1 cellular context compared by ENCODE assay signal in genomic region chr6:164404802-164405488, GRCh38.
TF ChIP-seq lines count a peak whose summit lies in the region.

No MANE protein-coding gene starts in this region.

TF ChIP-seq in K562, 482 proteins besides CTCF, POLR2A, EP300 and RAD21 (continued from another document):
- TF ChIP-seq ZBTB40 (IDR thresholded peaks at IDR 0.05) (no peak), ZBTB40 (CRISPR knock-in tag; IDR thresholded peaks at IDR 0.05) (no peak), ARHGAP35 (IDR thresholded peaks at IDR 0.05; ENCODE audit: partially characterized antibody) (no peak), SFPQ (IDR thresholded peaks at IDR 0.05; ENCODE audit: low read depth, low read length) (no peak), SMARCA4 (IDR thresholded peaks at IDR 0.05) (no peak), ZNF324 (CRISPR knock-in tag; IDR thresholded peaks at IDR 0.05) (no peak), CBX5 (IDR thresholded peaks at IDR 0.05; ENCODE audit: borderline replicate concordance, low read depth) (no peak), XRCC4 (IDR thresholded peaks at IDR 0.05; ENCODE audit: extremely low read depth, insufficient read depth, insufficient read length) (no peak), MEIS2 (IDR thresholded peaks at IDR 0.05; ENCODE audit: partially characterized antibody) (peak; percentile 70), ZFX (CRISPR knock-in tag; IDR thresholded peaks at IDR 0.05) (no peak), TCF15 (CRISPR knock-in tag; IDR thresholded peaks at IDR 0.05) (no peak), CBFA2T3 (IDR thresholded peaks at IDR 0.05) (peak; percentile 59), NFIC (IDR thresholded peaks at IDR 0.05) (no peak), NR2C1 (IDR thresholded peaks at IDR 0.05) (no peak), NR2C1 (tag; IDR thresholded peaks at IDR 0.05) (no peak), MIER1 (IDR thresholded peaks at IDR 0.05; ENCODE audit: low read depth) (no peak), RAD51 (IDR thresholded peaks at IDR 0.05; ENCODE audit: borderline replicate concordance, low read depth) (peak; percentile 67; the same call in 1 of the 2 replicates), MCM7 (IDR thresholded peaks at IDR 0.05) (no peak), GATAD2A (IDR thresholded peaks at IDR 0.05) (no peak), PBX2 (CRISPR knock-in tag; IDR thresholded peaks at IDR 0.05; ENCODE audit: low read depth) (no peak), PBX2 (tag; conservative IDR thresholded peaks at IDR 0.05; ENCODE audit: low read depth) (peak; percentile 66), POLR2B (IDR thresholded peaks at IDR 0.05; ENCODE audit: low read depth, partially characterized antibody) (no peak), SIN3A (IDR thresholded peaks at IDR 0.05; ENCODE audit: borderline replicate concordance in 2 of 2, control insufficient read depth in 1 of 2, low read depth in 2 of 2, low read length in 2 of 2) (no peak), HNRNPH1 (optimal IDR thresholded peaks at IDR 0.05; ENCODE audit: low read depth, low read length) (no peak), RBBP5 (IDR thresholded peaks at IDR 0.05; ENCODE audit: borderline replicate concordance, insufficient read depth, low read length, poor library complexity, severe bottlenecking) (no peak), NUFIP1 (IDR thresholded peaks at IDR 0.05; ENCODE audit: partially characterized antibody) (no peak)
- TF ChIP-seq, protein P1, sequence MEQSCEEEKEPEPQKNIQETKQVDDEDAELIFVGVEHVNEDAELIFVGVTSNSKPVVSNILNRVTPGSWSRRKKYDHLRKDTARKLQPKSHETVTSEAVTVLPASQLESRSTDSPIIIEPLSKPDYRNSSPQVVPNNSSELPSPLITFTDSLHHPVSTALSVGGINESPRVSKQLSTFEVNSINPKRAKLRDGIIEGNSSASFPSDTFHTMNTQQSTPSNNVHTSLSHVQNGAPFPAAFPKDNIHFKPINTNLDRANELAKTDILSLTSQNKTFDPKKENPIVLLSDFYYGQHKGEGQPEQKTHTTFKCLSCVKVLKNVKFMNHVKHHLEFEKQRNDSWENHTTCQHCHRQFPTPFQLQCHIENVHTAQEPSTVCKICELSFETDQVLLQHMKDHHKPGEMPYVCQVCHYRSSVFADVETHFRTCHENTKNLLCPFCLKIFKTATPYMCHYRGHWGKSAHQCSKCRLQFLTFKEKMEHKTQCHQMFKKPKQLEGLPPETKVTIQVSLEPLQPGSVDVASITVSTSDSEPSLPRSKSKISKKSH (CRISPR knock-in tag; IDR thresholded peaks at IDR 0.05) = no peak
- TF ChIP-seq, protein P2, sequence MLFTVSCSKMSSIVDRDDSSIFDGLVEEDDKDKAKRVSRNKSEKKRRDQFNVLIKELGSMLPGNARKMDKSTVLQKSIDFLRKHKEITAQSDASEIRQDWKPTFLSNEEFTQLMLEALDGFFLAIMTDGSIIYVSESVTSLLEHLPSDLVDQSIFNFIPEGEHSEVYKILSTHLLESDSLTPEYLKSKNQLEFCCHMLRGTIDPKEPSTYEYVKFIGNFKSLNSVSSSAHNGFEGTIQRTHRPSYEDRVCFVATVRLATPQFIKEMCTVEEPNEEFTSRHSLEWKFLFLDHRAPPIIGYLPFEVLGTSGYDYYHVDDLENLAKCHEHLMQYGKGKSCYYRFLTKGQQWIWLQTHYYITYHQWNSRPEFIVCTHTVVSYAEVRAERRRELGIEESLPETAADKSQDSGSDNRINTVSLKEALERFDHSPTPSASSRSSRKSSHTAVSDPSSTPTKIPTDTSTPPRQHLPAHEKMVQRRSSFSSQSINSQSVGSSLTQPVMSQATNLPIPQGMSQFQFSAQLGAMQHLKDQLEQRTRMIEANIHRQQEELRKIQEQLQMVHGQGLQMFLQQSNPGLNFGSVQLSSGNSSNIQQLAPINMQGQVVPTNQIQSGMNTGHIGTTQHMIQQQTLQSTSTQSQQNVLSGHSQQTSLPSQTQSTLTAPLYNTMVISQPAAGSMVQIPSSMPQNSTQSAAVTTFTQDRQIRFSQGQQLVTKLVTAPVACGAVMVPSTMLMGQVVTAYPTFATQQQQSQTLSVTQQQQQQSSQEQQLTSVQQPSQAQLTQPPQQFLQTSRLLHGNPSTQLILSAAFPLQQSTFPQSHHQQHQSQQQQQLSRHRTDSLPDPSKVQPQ (CRISPR knock-in tag; IDR thresholded peaks at IDR 0.05; ENCODE audit: borderline replicate concordance) = no peak
- TF ChIP-seq, protein P3, sequence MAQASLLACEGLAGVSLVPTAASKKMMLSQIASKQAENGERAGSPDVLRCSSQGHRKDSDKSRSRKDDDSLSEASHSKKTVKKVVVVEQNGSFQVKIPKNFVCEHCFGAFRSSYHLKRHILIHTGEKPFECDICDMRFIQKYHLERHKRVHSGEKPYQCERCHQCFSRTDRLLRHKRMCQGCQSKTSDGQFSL (CRISPR knock-in tag; IDR thresholded peaks at IDR 0.05) = no peak
- TF ChIP-seq, protein P3 (tag; IDR thresholded peaks at IDR 0.05) = no peak
- TF ChIP-seq, protein P4, sequence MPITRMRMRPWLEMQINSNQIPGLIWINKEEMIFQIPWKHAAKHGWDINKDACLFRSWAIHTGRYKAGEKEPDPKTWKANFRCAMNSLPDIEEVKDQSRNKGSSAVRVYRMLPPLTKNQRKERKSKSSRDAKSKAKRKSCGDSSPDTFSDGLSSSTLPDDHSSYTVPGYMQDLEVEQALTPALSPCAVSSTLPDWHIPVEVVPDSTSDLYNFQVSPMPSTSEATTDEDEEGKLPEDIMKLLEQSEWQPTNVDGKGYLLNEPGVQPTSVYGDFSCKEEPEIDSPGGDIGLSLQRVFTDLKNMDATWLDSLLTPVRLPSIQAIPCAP (CRISPR knock-in tag; IDR thresholded peaks at IDR 0.05; ENCODE audit: borderline replicate concordance) = no peak
